Comparison of ENCODE assay signal across 8 cellular contexts in the genomic region with DNA sequence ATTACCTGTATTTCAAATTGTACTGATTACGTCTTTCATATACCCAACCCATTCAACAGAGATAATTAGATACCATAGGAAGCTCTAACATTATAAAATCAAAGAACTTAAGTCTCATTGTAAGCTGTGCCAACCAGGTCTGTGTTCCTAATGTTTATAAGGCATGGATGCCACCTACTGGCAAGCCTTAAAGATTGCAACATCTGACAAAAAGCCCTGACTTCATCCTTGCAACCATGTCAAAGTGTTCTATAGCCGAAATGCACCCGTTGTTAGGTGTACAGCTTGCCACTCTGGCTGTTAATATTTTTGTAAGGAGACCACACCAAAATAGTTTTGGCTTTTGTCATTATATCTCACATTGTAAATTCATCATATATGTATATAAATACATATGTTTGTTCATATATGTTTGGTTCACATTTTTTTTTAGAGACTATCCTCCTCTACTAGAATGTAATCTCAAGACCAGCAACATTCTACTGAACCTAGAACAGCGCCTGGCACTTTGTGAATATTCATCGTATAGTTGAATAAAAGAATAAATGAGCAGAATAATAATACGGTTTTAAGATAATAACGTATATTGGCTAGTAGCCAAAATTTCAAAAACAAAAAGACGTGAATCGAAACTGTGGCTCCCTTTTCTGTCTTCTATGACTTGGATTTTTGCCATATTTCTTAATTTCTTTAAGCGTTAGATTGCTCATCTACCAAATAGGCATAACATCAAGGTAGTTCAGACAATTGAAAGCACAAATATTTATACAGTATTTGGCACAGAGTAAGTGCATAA.
DNase-seq lines count a peak whose midpoint lies in the region; ATAC-seq and TF ChIP-seq lines count a peak whose summit lies in the region.

No MANE protein-coding gene starts in this region.

- no peak overlapping the region for H2AFZ ChIP-seq in DND-41 (ENCODE audit: low read depth, low read length)

- no peaks in the 10 kb centered on the region for H3K36me3 ChIP-seq in DND-41 (ENCODE audit: insufficient read depth, low read length)

- H3K9ac ChIP-seq in DND-41 (ENCODE audit: low read depth, low read length) = no peak overlapping the region

- no peak overlapping the region for H3K27ac ChIP-seq in DND-41 (ENCODE audit: low read length)

- H3K4me3 Mint-ChIP-seq in activated CD4-positive, alpha-beta T cell treated with anti-CD3 and anti-CD28 coated beads, Interleukin-2, amount 10 ng/mL, durations not matched to agents 24 days and 14 days = no peak overlapping the region
- peak overlapping the region; percentile 11 for H3K4me3 Mint-ChIP-seq in neural crest cell

- peak; percentile 50 for DNase-seq in DND-41
- peak; percentile 84 for DNase-seq in NCI-H446 treated with DMSO at 0.1 percent for 48 hours (lab: John Stamatoyannopoulos, UW)
- DNase-seq in activated CD4-positive, alpha-beta T cell treated with anti-CD3 and anti-CD28 coated beads, Interleukin-2, amount 10 ng/mL, durations not matched to agents 24 days and 14 days = peak; percentile 77
- peak; percentile 80 for DNase-seq in fibroblast of gingiva (ENCODE audit: low read depth)
- DNase-seq in neural crest cell (ENCODE audit: low read depth, low spot score) = peak; percentile 48
- DNase-seq in activated effector memory CD4-positive, alpha-beta T cell treated with anti-CD3 and anti-CD28 coated beads, Interleukin-2, amount 50 U/mL, for 16 hours = no peak

- TF ChIP-seq CTCF in DND-41 (IDR thresholded peaks at IDR 0.05; ENCODE audit: borderline replicate concordance, extremely low read depth, low read length, poor library complexity, severe bottlenecking) = peak; percentile 92
- peak; percentile 90 for TF ChIP-seq CTCF in neural crest cell (conservative IDR thresholded peaks at IDR 0.05)

- ATAC-seq in DND-41 (ENCODE audit: insufficient read depth, low read depth) = peak; percentile 97
- peak; percentile 98 for ATAC-seq in GM19455 (IDR thresholded peaks at IDR 0.05; ENCODE audit: unreplicated experiment)
- ATAC-seq in HG03442 (IDR thresholded peaks at IDR 0.05; ENCODE audit: unreplicated experiment) = peak; percentile 99

- no peak overlapping the region for H3K4me2 ChIP-seq in DND-41 (ENCODE audit: insufficient read depth, low read length)

- no peaks in the 10 kb centered on the region for H3K36me3 Mint-ChIP-seq in activated CD4-positive, alpha-beta T cell treated with anti-CD3 and anti-CD28 coated beads, Interleukin-2, amount 10 ng/mL, durations not matched to agents 24 days and 14 days (ENCODE audit: low read depth)
- H3K36me3 Mint-ChIP-seq in neural crest cell (ENCODE audit: low read depth) = no peaks in the 10 kb centered on the region

- H3K27me3 ChIP-seq in DND-41 (ENCODE audit: insufficient read depth, low read length, poor library complexity) = no peaks in the 10 kb centered on the region

- H3K9me3 Mint-ChIP-seq in activated CD4-positive, alpha-beta T cell treated with anti-CD3 and anti-CD28 coated beads, Interleukin-2, amount 10 ng/mL, durations not matched to agents 24 days and 14 days = no peaks in the 10 kb centered on the region
- peaks cover 7% of the 10 kb centered on the region for H3K9me3 Mint-ChIP-seq in neural crest cell

- no peak overlapping the region for H3K4me3 ChIP-seq in DND-41 (ENCODE audit: low read depth in 1 of 2, low read length in 2 of 2)

- no peaks in the 10 kb centered on the region for H4K20me1 ChIP-seq in DND-41 (ENCODE audit: insufficient read depth, low read length)

- intact Hi-C loops in activated CD4-positive, alpha-beta T cell treated with anti-CD3 and anti-CD28 coated beads, Interleukin-2, amount 10 ng/mL, durations not matched to agents 24 days and 14 days (cut with micrococcal nuclease) = loop anchor here (1.0 to 5.0 kb wide), 2 partner anchors 67 to 1448 kb away; no protein-coding TSS in a partner anchor

- peaks cover 10% of the 10 kb centered on the region for H3K27me3 Mint-ChIP-seq in activated CD4-positive, alpha-beta T cell treated with anti-CD3 and anti-CD28 coated beads, Interleukin-2, amount 10 ng/mL, durations not matched to agents 24 days and 14 days
- H3K27me3 Mint-ChIP-seq in neural crest cell (ENCODE audit: low read depth) = no peaks in the 10 kb centered on the region

- H3K79me2 ChIP-seq in DND-41 (ENCODE audit: insufficient read depth, low read length) = no peaks in the 10 kb centered on the region

- no peak overlapping the region for H3K27ac Mint-ChIP-seq in activated CD4-positive, alpha-beta T cell treated with anti-CD3 and anti-CD28 coated beads, Interleukin-2, amount 10 ng/mL, durations not matched to agents 24 days and 14 days
- no peak overlapping the region for H3K27ac Mint-ChIP-seq in neural crest cell (ENCODE audit: unreplicated experiment)

- H3K4me1 Mint-ChIP-seq in activated CD4-positive, alpha-beta T cell treated with anti-CD3 and anti-CD28 coated beads, Interleukin-2, amount 10 ng/mL, durations not matched to agents 24 days and 14 days = no peaks in the 10 kb centered on the region
- peaks cover 19% of the 10 kb centered on the region for H3K4me1 Mint-ChIP-seq in neural crest cell

- no peaks in the 10 kb centered on the region for H3K9me3 ChIP-seq in DND-41 (ENCODE audit: insufficient read depth, low read length, severe bottlenecking)

- H3K4me1 ChIP-seq in DND-41 (ENCODE audit: insufficient read depth, low read length) = peaks cover 12% of the 10 kb centered on the region; the same call in 1 of the 2 replicates
